ENCODE assay signal across 10 cellular contexts in the genomic region with DNA sequence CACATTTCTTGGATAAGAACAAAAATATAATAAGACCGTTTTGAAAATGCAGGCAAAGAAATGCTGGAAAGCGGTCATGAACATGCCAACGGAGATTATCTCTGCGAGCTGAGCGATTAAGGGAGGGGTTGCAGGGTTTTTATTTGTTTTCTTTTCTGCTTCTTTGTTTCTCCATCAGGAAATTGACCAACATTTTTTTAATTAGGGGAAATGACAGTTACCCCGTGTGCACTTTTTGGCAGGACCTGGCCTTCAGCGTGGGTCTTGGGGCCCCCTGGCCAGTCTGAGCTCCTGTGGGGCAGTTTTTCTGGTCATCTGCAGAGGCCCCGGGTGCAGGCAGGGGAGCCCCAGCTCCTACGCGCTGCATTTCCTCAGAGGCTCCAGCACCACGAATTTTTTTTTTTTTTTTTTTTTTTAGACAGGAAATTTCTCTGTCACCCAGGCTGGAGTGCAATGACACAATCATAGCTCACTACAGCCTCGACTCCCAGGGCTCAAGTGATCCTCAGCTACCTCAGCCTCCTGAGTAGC. TPM values are rescaled to one million over a fixed set of nuclear protein-coding genes. Genes with fewer than 3 reads are reported as not detected.
A peak's percentile ranks its signal among the peaks of the same experiment; 100 is the strongest.
DNase-seq lines count a peak whose midpoint lies in the region; ATAC-seq, FAIRE-seq and TF ChIP-seq lines count a peak whose summit lies in the region.
"Had no signal": no experiment of that assay in that cellular context is flagged by ENCODE, and none has a peak within 500 bp of the region (broad histone marks: within the 10 kb centered on the region; RNA-seq: fewer than 3 reads in every experiment).

No MANE protein-coding gene starts in this region.

- no peak for FAIRE-seq in pancreas (lab: Jason Lieb, UNC)

- DNase-seq in EL = peak; percentile 56
- no peak for DNase-seq in RWPE1 (ENCODE audit: low spot score)
- peak; percentile 20 for DNase-seq in fibroblast of mammary gland (ENCODE audit: low read depth)
- no peak for DNase-seq in pancreas
- no peak for DNase-seq in D341Med (ENCODE audit: low spot score)
- no peak for DNase-seq in SHP77 treated with DMSO at 0.1 percent for 48 hours (lab: John Stamatoyannopoulos, UW)
- no peak for DNase-seq in Peyer's patch
- DNase-seq: stimulated activated CD4-positive, alpha-beta T cell treated with anti-CD3 and anti-CD28 coated beads, Interleukin-2, amount 100 ng/mL, for 48 hours had no signal

- H3K4me1 ChIP-seq in pancreas = peaks cover 0 to 4% (median 0%) of the 10 kb centered on the region in 3 donors
- peaks cover 0 to 7% (median 0%) of the 10 kb centered on the region in 4 donors for H3K4me1 ChIP-seq in Peyer's patch

- H3K36me3 ChIP-seq in pancreas (no peaks in the 10 kb centered on the region), Peyer's patch (no peaks in the 10 kb centered on the region)

- intact Hi-C loops in pancreas (cut with DNase I) = no loop called here

- POLR2A ChIA-PET in RWPE1 (lab: Yijun Ruan, JAX; ENCODE audit: low non-redundant PET) = no interaction called here

- H3K27me3 ChIP-seq in pancreas (no peaks in the 10 kb centered on the region), Peyer's patch (no peaks in the 10 kb centered on the region)

- WGBS in pancreas, 2 donors = 25% methylated on average over 12 of the region's 12 CpGs

- no peak for TF ChIP-seq POLR2A in Peyer's patch (IDR thresholded peaks at IDR 0.05)

- peak in 3 of 4 donors; percentile 17 to 44 (median 22) for ATAC-seq in pancreas
- ATAC-seq in HG03565 (IDR thresholded peaks at IDR 0.05; ENCODE audit: unreplicated experiment) = no peak

- H3K9me3 ChIP-seq in pancreas (no peaks in the 10 kb centered on the region), Peyer's patch (no peaks in the 10 kb centered on the region)

- CTCF ChIA-PET in RWPE1 (lab: Yijun Ruan, JAX) = no interaction called here

- H3K4me3 ChIP-seq in fibroblast of mammary gland (ENCODE audit: control insufficient read depth, low read depth, low read length) (no peak overlapping the region), pancreas (no peak overlapping the region), Peyer's patch (no peak overlapping the region)
- H3K4me3 ChIP-seq: SK-N-MC had no signal

- no peak for TF ChIP-seq CTCF in RWPE1 (conservative IDR thresholded peaks at IDR 0.05; ENCODE audit: low read depth)
- no peak for TF ChIP-seq CTCF in fibroblast of mammary gland (conservative IDR thresholded peaks at IDR 0.05; ENCODE audit: control insufficient read depth, insufficient read depth, low read depth, low read length)
- no peak for TF ChIP-seq CTCF in pancreas (IDR thresholded peaks at IDR 0.05)
- no peak for TF ChIP-seq CTCF in Peyer's patch (IDR thresholded peaks at IDR 0.05)

- H3K27ac ChIP-seq in RWPE1 = 0 out of 2 replicates have a peak overlapping the region, but pooled peaks have one; percentile 10
- peak overlapping the region in 2 of 4 donors; percentile 54 to 57 for H3K27ac ChIP-seq in pancreas
- no peak overlapping the region for H3K27ac ChIP-seq in Peyer's patch
- H3K27ac ChIP-seq: SK-N-MC had no signal

RNA-seq across cellular contexts. Expression of a gene that starts 31.3 kb away (rescaled TPM):
- total RNA-seq in pancreas = 10 to 100 TPM in 1 of 6 donors, 1 to 10 TPM in 5; 3.7 to 15.2 (median 5.3) TPM
- polyA plus RNA-seq in pancreas = 10 to 100 TPM; 19.4 to 24.8 TPM
- 10 to 100 TPM in 2 of 4 donors, 1 to 10 TPM in 1, under 1 TPM in 1; 0.88 to 33.0 (median 9.6) TPM for total RNA-seq in Peyer's patch

RNA-seq across cellular contexts. Expression of a gene that starts 52.9 kb away (rescaled TPM):
- total RNA-seq in pancreas = 10 to 100 TPM; 17.5 to 30.9 (median 24.0) TPM
- polyA plus RNA-seq in pancreas = 10 to 100 TPM; 40.3 to 42.2 TPM
- total RNA-seq in Peyer's patch = 10 to 100 TPM; 37.0 to 76.9 (median 47.1) TPM

RNA-seq across cellular contexts. Expression of a gene that starts 53.2 kb away (rescaled TPM):
- total RNA-seq in pancreas (100 to 1,000 TPM in 1 of 6 donors, 10 to 100 TPM in 5; 58.2 to 107 (median 91.2) TPM), Peyer's patch (100 to 1,000 TPM; 205 to 257 (median 224) TPM)
- 100 to 1,000 TPM; 152 to 200 TPM for polyA plus RNA-seq in pancreas

Comparison
In these comparisons a context has a peak if more than half of its experiments do, and no peak if none do; other contexts are left out.
1. DNase-seq: peak in EL (single experiment) and fibroblast of mammary gland (single experiment); none in RWPE1 (single experiment), pancreas (0 of 6), D341Med (single experiment), SHP77 treated with DMSO at 0.1 percent for 48 hours (single experiment) and Peyer's patch (0 of 3).